In genomic region chr11:46246514-46246913, GRCh38 we compare ENCODE assay signal across 22 cellular contexts. TPM values are rescaled to one million over a fixed set of nuclear protein-coding genes. Genes with fewer than 3 reads are reported as not detected.
DNase-seq lines count a peak whose midpoint lies in the region; ATAC-seq, FAIRE-seq and TF ChIP-seq lines count a peak whose summit lies in the region.
"Had no signal": no experiment of that assay in that cellular context is flagged by ENCODE, and none has a peak within 500 bp of the region (broad histone marks: within the 10 kb centered on the region; RNA-seq: fewer than 3 reads in every experiment).

No MANE protein-coding gene starts in this region.

- no peak for ATAC-seq in HG02981 (IDR thresholded peaks at IDR 0.05; ENCODE audit: unreplicated experiment)
- ATAC-seq: HCT116; stimulated activated effector memory CD8-positive, alpha-beta T cell treated with anti-CD3 and anti-CD28 coated beads, Interleukin-12 subunit alpha, Interleukin-12 subunit beta, amount 100 ng/mL, for 72 hours; T-helper 17 cell had no signal

- in situ Hi-C loops in GM13976 (cut with MboI; ENCODE audit: low sequenced_read_pairs, unreplicated experiment), result loop anchor here (10.0 kb wide), 1 partner anchor 288 kb away; no protein-coding TSS in a partner anchor

- FAIRE-seq in H54 (lab: Jason Lieb, UNC), result no peak

- TF ChIP-seq POLR2A in H54 (IDR thresholded peaks at IDR 0.05; ENCODE audit: low read depth, low read length), result no peak

- DNase-seq in AG08395 (ENCODE audit: low spot score) (peak; percentile 53), NCI-H2227 treated with DMSO at 0.1 percent for 48 hours (lab: John Stamatoyannopoulos, UW) (peak; percentile 68), epidermal melanocyte (ENCODE audit: insufficient read length, low spot score) (peak; percentile 30), myocyte (ENCODE audit: low read depth) (peak; percentile 87), NOMO-1 (lab: John Stamatoyannopoulos, UW; ENCODE audit: unreplicated experiment in 2 of 2) (no peak), GM13976 (ENCODE audit: low spot score) (no peak), H54 (ENCODE audit: insufficient read length, low spot score) (no peak)
- DNase-seq: activated B cell treated with CpG ODN at 0.5 μM for 24 hours; CD8-positive, alpha-beta memory T cell; DND-41; effector CD4-positive, alpha-beta T cell; esophagus squamous epithelium; hypothalamus; NCI-H1092; NCI-H2107; NCI-H524 treated with DMSO at 0.1 percent for 48 hours; SHP77; T-helper 17 cell; thyroid gland had no signal

- no peak for TF ChIP-seq CTCF in GM13976 (IDR thresholded peaks at IDR 0.05; ENCODE audit: borderline replicate concordance, control extremely low read depth, extremely low read depth, insufficient read depth, missing control alignments)

RNA-seq across cellular contexts. Expression of gene CREB3L1, which starts 30.9 kb away (rescaled TPM):
- total RNA-seq in myocyte, result 19.7 and 23.6 TPM in 2 replicates
- 123 TPM for polyA plus RNA-seq in myocyte (2012)
- total RNA-seq: activated B cell treated with CpG ODN at 0.5 μM for 24 hours; CD8-positive, alpha-beta memory T cell; T-helper 17 cell had no signal
- polyA plus RNA-seq: CD8-positive, alpha-beta memory T cell had no signal

Comparison
In these comparisons a context has a peak if more than half of its experiments do, and no peak if none do; other contexts are left out.
1. DNase-seq: peak in AG08395 (single experiment), NCI-H2227 treated with DMSO at 0.1 percent for 48 hours (single experiment), epidermal melanocyte (single experiment) and myocyte (single experiment); none in NOMO-1 (0 of 2), GM13976 (single experiment) and H54 (single experiment).